11 cellular contexts compared by ENCODE assay signal in genomic region chr11:47508595-47509555, GRCh38. TPM values are rescaled to one million over a fixed set of nuclear protein-coding genes. Genes with fewer than 3 reads are reported as not detected.
A peak's percentile ranks its signal among the peaks of the same experiment; 100 is the strongest.
DNase-seq lines count a peak whose midpoint lies in the region; ATAC-seq and TF ChIP-seq lines count a peak whose summit lies in the region.
"Had no signal": no experiment of that assay in that cellular context is flagged by ENCODE, and none has a peak within 500 bp of the region (broad histone marks: within the 10 kb centered on the region; RNA-seq: fewer than 3 reads in every experiment).

No MANE protein-coding gene starts in this region.

- H3K27me3 ChIP-seq in right atrium auricular region (no peaks in the 10 kb centered on the region), tibial nerve (no peaks in the 10 kb centered on the region)
- H3K27me3 ChIP-seq: breast epithelium had no signal

- H2AFZ ChIP-seq in OCI-LY7 (ENCODE audit: low read length): no peak overlapping the region

- no peaks in the 10 kb centered on the region for H3K27me3 Mint-ChIP-seq in immature natural killer cell (ENCODE audit: low read depth in 3 of 3)
- no peaks in the 10 kb centered on the region for H3K27me3 Mint-ChIP-seq in type B pancreatic cell

- no peak for TF ChIP-seq EP300 in tibial nerve (IDR thresholded peaks at IDR 0.05)

- H3K27ac Mint-ChIP-seq in immature natural killer cell: peak overlapping the region; percentile 15 to 69 (median 62)
- H3K27ac Mint-ChIP-seq in type B pancreatic cell: peak overlapping the region; percentile 86

- H3K4me3 ChIP-seq in right atrium auricular region: no peak overlapping the region
- no peak overlapping the region for H3K4me3 ChIP-seq in OCI-LY7 (ENCODE audit: low read depth, low read length, poor library complexity, severe bottlenecking)
- no peak overlapping the region for H3K4me3 ChIP-seq in tibial nerve
- H3K4me3 ChIP-seq: breast epithelium had no signal

- peaks cover 97% of the 10 kb centered on the region for H3K79me2 ChIP-seq in OCI-LY7 (ENCODE audit: insufficient read depth, low read depth, low read length)

- no peak for TF ChIP-seq POLR2A in tibial nerve (IDR thresholded peaks at IDR 0.05)

- H3K9me3 ChIP-seq in right atrium auricular region (no peaks in the 10 kb centered on the region), OCI-LY7 (ENCODE audit: low read length) (no peaks in the 10 kb centered on the region), tibial nerve (no peaks in the 10 kb centered on the region)
- H3K9me3 ChIP-seq: breast epithelium had no signal

- H3K9me3 Mint-ChIP-seq in immature natural killer cell (no peaks in the 10 kb centered on the region), type B pancreatic cell (no peaks in the 10 kb centered on the region)

- intact Hi-C loops in Right ventricle myocardium superior (cut with DNase I): loop anchor here (10.0 kb wide), 1 partner anchor 96 kb away; no protein-coding TSS in a partner anchor
- intact Hi-C loops in OCI-LY7 (cut with micrococcal nuclease; ENCODE audit: unreplicated experiment): no loop called here

- DNase-seq in Right ventricle myocardium superior (peak; percentile 18), right atrium auricular region (ENCODE audit: low spot score) (no peak), OCI-LY7 (ENCODE audit: low spot score) (no peak), immature natural killer cell (no peak), type B pancreatic cell (ENCODE audit: extremely low spot score, unreplicated experiment) (no peak), D341Med (ENCODE audit: low spot score) (no peak), AG08396 (ENCODE audit: low spot score) (no peak), tibial nerve (ENCODE audit: low spot score in 2 of 2) (no peak)
- DNase-seq: DND-41, kidney had no signal

- no peaks in the 10 kb centered on the region for H3K36me3 ChIP-seq in right atrium auricular region
- peaks cover 39% of the 10 kb centered on the region for H3K36me3 ChIP-seq in OCI-LY7 (ENCODE audit: insufficient read depth, low read length)
- no peaks in the 10 kb centered on the region for H3K36me3 ChIP-seq in tibial nerve
- H3K36me3 ChIP-seq: breast epithelium had no signal

- H3K4me1 Mint-ChIP-seq in immature natural killer cell: peaks cover 77 to 82% of the 10 kb centered on the region in 2 donors
- H3K4me1 Mint-ChIP-seq in type B pancreatic cell (ENCODE audit: unreplicated experiment): peaks cover 44% of the 10 kb centered on the region

- CTCF ChIA-PET in OCI-LY7 (lab: Charles Lee; ENCODE audit: unreplicated experiment): no interaction called here

- H3K4me3 Mint-ChIP-seq in immature natural killer cell: peak overlapping the region in 1 of 5 donors; percentile 38
- H3K4me3 Mint-ChIP-seq in type B pancreatic cell: peak overlapping the region; percentile 15

- TF ChIP-seq CTCF in right atrium auricular region (IDR thresholded peaks at IDR 0.05) (no peak), OCI-LY7 (conservative IDR thresholded peaks at IDR 0.05; ENCODE audit: low read length) (no peak), type B pancreatic cell (conservative IDR thresholded peaks at IDR 0.05) (no peak), tibial nerve (IDR thresholded peaks at IDR 0.05) (no peak)

- WGBS in tibial nerve, 2 donors: 65 to 71% methylated on average over 16 of the region's 16 CpGs

- no peaks in the 10 kb centered on the region for H3K36me3 Mint-ChIP-seq in immature natural killer cell
- no peaks in the 10 kb centered on the region for H3K36me3 Mint-ChIP-seq in type B pancreatic cell

- H3K9me2 ChIP-seq in OCI-LY7 (ENCODE audit: insufficient read depth, low read length): no peaks in the 10 kb centered on the region

- peaks cover 12% of the 10 kb centered on the region; the same call in 1 of the 2 replicates for H4K20me1 ChIP-seq in OCI-LY7 (ENCODE audit: insufficient read depth, low read length)

- POLR2A ChIA-PET in OCI-LY7 (lab: Charles Lee): interaction anchor here (0.6 to 2.5 kb wide), 8 partner anchors 8 to 510 kb away, joined by 3 to 6 read pairs (median 4); no protein-coding TSS in a partner anchor

- no peak for ATAC-seq in Right ventricle myocardium superior (ENCODE audit: poor library complexity)

- BruUV-seq in OCI-LY7 (replicated peaks; lab: Mats Ljungman, UMichigan): no TSS peak

- H3K4me2 ChIP-seq in OCI-LY7 (ENCODE audit: low read length): peak overlapping the region; percentile 18; the same call in 1 of the 2 replicates

- H3K27ac ChIP-seq in right atrium auricular region (no peak overlapping the region), OCI-LY7 (ENCODE audit: low read depth, low read length, poor library complexity, severe bottlenecking) (no peak overlapping the region), tibial nerve (peak overlapping the region in 2 of 4 donors; percentile 33 to 71)

- H3K4me1 ChIP-seq in right atrium auricular region: peaks cover 0 to 41% of the 10 kb centered on the region in 2 donors
- peaks cover 18% of the 10 kb centered on the region for H3K4me1 ChIP-seq in OCI-LY7 (ENCODE audit: insufficient read depth, low read length, poor library complexity, severe bottlenecking)
- H3K4me1 ChIP-seq in tibial nerve: peaks cover 0 to 87% (median 44%) of the 10 kb centered on the region in 4 donors

RNA-seq across cellular contexts. Expression of gene CELF1, which starts 44.1 kb away (rescaled TPM):
- total RNA-seq in Right ventricle myocardium superior: 97.4 TPM
- total RNA-seq in right atrium auricular region: 10 to 100 TPM; 57.1 to 65.9 TPM
- 82.1 and 87.4 TPM in 2 replicates for total RNA-seq in OCI-LY7 (2014; rRNA removed; shearing (Covaris generic))
- total RNA-seq in OCI-LY7 (2022): 143 and 149 TPM in 2 replicates
- polyA plus RNA-seq in immature natural killer cell: 10 to 100 TPM; 21.0 to 58.1 (median 35.5) TPM
- total RNA-seq in type B pancreatic cell (ENCODE audit: low replicate concordance): 97.8 and 125 TPM in 2 replicates
- total RNA-seq in tibial nerve: 100 to 1,000 TPM in 3 of 4 donors, 10 to 100 TPM in 1; 70.3 to 144 (median 127) TPM

RNA-seq across cellular contexts. Expression of gene PTPMT1, which starts 56.5 kb away (rescaled TPM):
- 20.9 TPM for total RNA-seq in Right ventricle myocardium superior
- 10 to 100 TPM; 26.9 to 50.1 TPM for total RNA-seq in right atrium auricular region
- 52.6 and 62.8 TPM in 2 replicates for total RNA-seq in OCI-LY7 (2014; rRNA removed; shearing (Covaris generic))
- total RNA-seq in OCI-LY7 (2022): 27.6 TPM in 2 replicates
- polyA plus RNA-seq in immature natural killer cell: 100 to 1,000 TPM in 1 of 3 donors, 10 to 100 TPM in 2; 62.2 to 117 (median 80.2) TPM
- 43.6 and 58.4 TPM in 2 replicates for total RNA-seq in type B pancreatic cell (ENCODE audit: low replicate concordance)
- total RNA-seq in tibial nerve: 100 to 1,000 TPM in 3 of 4 donors, 10 to 100 TPM in 1; 97.3 to 158 (median 137) TPM

RNA-seq across cellular contexts. Expression of gene RAPSN, which starts 59.9 kb away (rescaled TPM):
- 6.7 TPM for total RNA-seq in Right ventricle myocardium superior
- not detected for total RNA-seq in right atrium auricular region
- total RNA-seq in OCI-LY7 (2014; rRNA removed; shearing (Covaris generic)): 0.26 TPM in 1 of 2 replicates, not detected in the other
- total RNA-seq in OCI-LY7 (2022): not detected in 2 replicates
- not detected for polyA plus RNA-seq in immature natural killer cell
- total RNA-seq in type B pancreatic cell (ENCODE audit: low replicate concordance): 0.19 and 0.39 TPM in 2 replicates
- 1 to 10 TPM; 2.2 to 6.7 (median 2.7) TPM for total RNA-seq in tibial nerve
